Comparison of ENCODE assay signal across 1 cellular context in genomic region chr16:69754469-69755310, GRCh38.
TF ChIP-seq lines count a peak whose summit lies in the region.

Gene NOB1, minus strand, starts transcription at chr16:69754926. Its CDS starts 16 bp downstream, at chr16:69754910.

TF ChIP-seq in HepG2, 621 proteins besides CTCF, POLR2A, EP300 and RAD21 (continued from another document and continues in another):
- TF ChIP-seq, protein P1, sequence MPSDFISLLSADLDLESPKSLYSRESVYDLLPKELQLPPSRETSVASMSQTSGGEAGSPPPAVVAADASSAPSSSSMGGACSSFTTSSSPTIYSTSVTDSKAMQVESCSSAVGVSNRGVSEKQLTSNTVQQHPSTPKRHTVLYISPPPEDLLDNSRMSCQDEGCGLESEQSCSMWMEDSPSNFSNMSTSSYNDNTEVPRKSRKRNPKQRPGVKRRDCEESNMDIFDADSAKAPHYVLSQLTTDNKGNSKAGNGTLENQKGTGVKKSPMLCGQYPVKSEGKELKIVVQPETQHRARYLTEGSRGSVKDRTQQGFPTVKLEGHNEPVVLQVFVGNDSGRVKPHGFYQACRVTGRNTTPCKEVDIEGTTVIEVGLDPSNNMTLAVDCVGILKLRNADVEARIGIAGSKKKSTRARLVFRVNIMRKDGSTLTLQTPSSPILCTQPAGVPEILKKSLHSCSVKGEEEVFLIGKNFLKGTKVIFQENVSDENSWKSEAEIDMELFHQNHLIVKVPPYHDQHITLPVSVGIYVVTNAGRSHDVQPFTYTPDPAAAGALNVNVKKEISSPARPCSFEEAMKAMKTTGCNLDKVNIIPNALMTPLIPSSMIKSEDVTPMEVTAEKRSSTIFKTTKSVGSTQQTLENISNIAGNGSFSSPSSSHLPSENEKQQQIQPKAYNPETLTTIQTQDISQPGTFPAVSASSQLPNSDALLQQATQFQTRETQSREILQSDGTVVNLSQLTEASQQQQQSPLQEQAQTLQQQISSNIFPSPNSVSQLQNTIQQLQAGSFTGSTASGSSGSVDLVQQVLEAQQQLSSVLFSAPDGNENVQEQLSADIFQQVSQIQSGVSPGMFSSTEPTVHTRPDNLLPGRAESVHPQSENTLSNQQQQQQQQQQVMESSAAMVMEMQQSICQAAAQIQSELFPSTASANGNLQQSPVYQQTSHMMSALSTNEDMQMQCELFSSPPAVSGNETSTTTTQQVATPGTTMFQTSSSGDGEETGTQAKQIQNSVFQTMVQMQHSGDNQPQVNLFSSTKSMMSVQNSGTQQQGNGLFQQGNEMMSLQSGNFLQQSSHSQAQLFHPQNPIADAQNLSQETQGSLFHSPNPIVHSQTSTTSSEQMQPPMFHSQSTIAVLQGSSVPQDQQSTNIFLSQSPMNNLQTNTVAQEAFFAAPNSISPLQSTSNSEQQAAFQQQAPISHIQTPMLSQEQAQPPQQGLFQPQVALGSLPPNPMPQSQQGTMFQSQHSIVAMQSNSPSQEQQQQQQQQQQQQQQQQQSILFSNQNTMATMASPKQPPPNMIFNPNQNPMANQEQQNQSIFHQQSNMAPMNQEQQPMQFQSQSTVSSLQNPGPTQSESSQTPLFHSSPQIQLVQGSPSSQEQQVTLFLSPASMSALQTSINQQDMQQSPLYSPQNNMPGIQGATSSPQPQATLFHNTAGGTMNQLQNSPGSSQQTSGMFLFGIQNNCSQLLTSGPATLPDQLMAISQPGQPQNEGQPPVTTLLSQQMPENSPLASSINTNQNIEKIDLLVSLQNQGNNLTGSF (CRISPR knock-in tag; IDR thresholded peaks at IDR 0.05), result peak; percentile 91
- TF ChIP-seq ZNF564 (CRISPR knock-in tag; IDR thresholded peaks at IDR 0.05) (no peak), IRF9 (CRISPR knock-in tag; IDR thresholded peaks at IDR 0.05; ENCODE audit: borderline replicate concordance) (peak; percentile 94; the same call in 1 of the 2 replicates), HNRNPLL (IDR thresholded peaks at IDR 0.05; ENCODE audit: low read depth, low read length, poor library complexity, severe bottlenecking) (peak; percentile 89), GMEB1 (CRISPR knock-in tag; IDR thresholded peaks at IDR 0.05; ENCODE audit: borderline replicate concordance) (peak; percentile 87), ZNF274 (CRISPR knock-in tag; IDR thresholded peaks at IDR 0.05) (peak; percentile 98), TBX3 (IDR thresholded peaks at IDR 0.05; ENCODE audit: borderline replicate concordance) (no peak), RNF2 (conservative IDR thresholded peaks at IDR 0.05; ENCODE audit: low read depth) (no peak; the same call in 1 of the 2 replicates), STAG1 (CRISPR knock-in tag; IDR thresholded peaks at IDR 0.05) (peak; percentile 99), PAXIP1 (CRISPR knock-in tag; conservative IDR thresholded peaks at IDR 0.05) (peak; percentile 68), ZNF710 (CRISPR knock-in tag; IDR thresholded peaks at IDR 0.05; ENCODE audit: borderline replicate concordance) (peak; percentile 92; the same call in 1 of the 2 replicates), ZC3H4 (CRISPR knock-in tag; IDR thresholded peaks at IDR 0.05; ENCODE audit: borderline replicate concordance) (peak; percentile 72; the same call in 1 of the 2 replicates), SMARCC2 (IDR thresholded peaks at IDR 0.05) (no peak), ZNF280B (CRISPR knock-in tag; IDR thresholded peaks at IDR 0.05; ENCODE audit: borderline replicate concordance) (peak; percentile 98), GZF1 (CRISPR knock-in tag; IDR thresholded peaks at IDR 0.05) (peak; percentile 83; the same call in 1 of the 2 replicates), MXI1 (IDR thresholded peaks at IDR 0.05; ENCODE audit: borderline replicate concordance, low read depth, low read length) (peak; percentile 99), RNF219 (CRISPR knock-in tag; IDR thresholded peaks at IDR 0.05) (no peak), MIER3 (CRISPR knock-in tag; IDR thresholded peaks at IDR 0.05; ENCODE audit: borderline replicate concordance) (peak; percentile 85; the same call in 1 of the 2 replicates), ZNF615 (CRISPR knock-in tag; IDR thresholded peaks at IDR 0.05; ENCODE audit: borderline replicate concordance) (peak; percentile 65; the same call in 1 of the 2 replicates)
- TF ChIP-seq, protein P2, sequence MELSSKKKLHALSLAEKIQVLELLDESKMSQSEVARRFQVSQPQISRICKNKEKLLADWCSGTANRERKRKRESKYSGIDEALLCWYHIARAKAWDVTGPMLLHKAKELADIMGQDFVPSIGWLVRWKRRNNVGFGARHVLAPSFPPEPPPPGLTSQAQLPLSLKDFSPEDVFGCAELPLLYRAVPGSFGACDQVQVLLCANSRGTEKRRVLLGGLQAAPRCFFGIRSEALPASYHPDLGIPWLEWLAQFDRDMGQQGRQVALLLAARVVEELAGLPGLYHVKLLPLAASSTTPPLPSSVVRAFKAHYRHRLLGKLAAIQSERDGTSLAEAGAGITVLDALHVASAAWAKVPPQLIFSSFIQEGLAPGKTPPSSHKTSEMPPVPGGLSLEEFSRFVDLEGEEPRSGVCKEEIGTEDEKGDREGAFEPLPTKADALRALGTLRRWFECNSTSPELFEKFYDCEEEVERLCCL (CRISPR knock-in tag; IDR thresholded peaks at IDR 0.05; ENCODE audit: borderline replicate concordance), result peak; percentile 92
- TF ChIP-seq, protein P3, sequence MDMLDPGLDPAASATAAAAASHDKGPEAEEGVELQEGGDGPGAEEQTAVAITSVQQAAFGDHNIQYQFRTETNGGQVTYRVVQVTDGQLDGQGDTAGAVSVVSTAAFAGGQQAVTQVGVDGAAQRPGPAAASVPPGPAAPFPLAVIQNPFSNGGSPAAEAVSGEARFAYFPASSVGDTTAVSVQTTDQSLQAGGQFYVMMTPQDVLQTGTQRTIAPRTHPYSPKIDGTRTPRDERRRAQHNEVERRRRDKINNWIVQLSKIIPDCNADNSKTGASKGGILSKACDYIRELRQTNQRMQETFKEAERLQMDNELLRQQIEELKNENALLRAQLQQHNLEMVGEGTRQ (IDR thresholded peaks at IDR 0.05; ENCODE audit: low read depth, low read length), result no peak
- TF ChIP-seq, protein P3 (CRISPR knock-in tag; IDR thresholded peaks at IDR 0.05; ENCODE audit: borderline replicate concordance), result no peak; the same call in 1 of the 2 replicates
- TF ChIP-seq, protein P4, sequence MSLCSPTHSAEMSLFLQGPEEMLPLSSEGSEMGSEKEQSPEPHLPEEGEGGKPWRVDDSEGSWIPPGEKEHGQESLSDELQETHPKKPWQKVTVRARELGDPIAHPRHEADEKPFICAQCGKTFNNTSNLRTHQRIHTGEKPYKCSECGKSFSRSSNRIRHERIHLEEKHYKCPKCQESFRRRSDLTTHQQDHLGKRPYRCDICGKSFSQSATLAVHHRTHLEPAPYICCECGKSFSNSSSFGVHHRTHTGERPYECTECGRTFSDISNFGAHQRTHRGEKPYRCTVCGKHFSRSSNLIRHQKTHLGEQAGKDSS (CRISPR knock-in tag; IDR thresholded peaks at IDR 0.05; ENCODE audit: borderline replicate concordance, low read depth), result peak; percentile 83; the same call in 1 of the 2 replicates
